In genomic region chr7:130286881-130287280, GRCh38 we compare ENCODE assay signal across 29 cellular contexts. TPM values are rescaled to one million over a fixed set of nuclear protein-coding genes. Genes with fewer than 3 reads are reported as not detected.
DNase-seq lines count a peak whose midpoint lies in the region; ATAC-seq, FAIRE-seq and TF ChIP-seq lines count a peak whose summit lies in the region.
"Had no signal": no experiment of that assay in that cellular context is flagged by ENCODE, and none has a peak within 500 bp of the region (broad histone marks: within the 10 kb centered on the region; RNA-seq: fewer than 3 reads in every experiment).

No MANE protein-coding gene starts in this region.

- POLR2A ChIA-PET in PC-3 (lab: Charles Lee; ENCODE audit: unreplicated experiment): no interaction called here

- H3F3A ChIP-seq in GM23338 (replicated peaks; ENCODE audit: low read depth) (no peaks in the 10 kb centered on the region), PC-3 (ENCODE audit: low read length, unreplicated experiment) (no peaks in the 10 kb centered on the region)

- H3K79me2 ChIP-seq in GM23338 (replicated peaks; ENCODE audit: insufficient read depth) (no peaks in the 10 kb centered on the region), PC-3 (ENCODE audit: low read length) (no peaks in the 10 kb centered on the region)
- H3K79me2 ChIP-seq: hepatocyte, parathyroid adenoma had no signal

- H3K9ac ChIP-seq in PC-3 (ENCODE audit: low read length): no peak overlapping the region
- H3K9ac ChIP-seq: BLaER1 treated with 17β-estradiol and CSF1 and Interleukin-3, amounts not matched to agents 10 nM and 100 nM; parathyroid adenoma had no signal

- peaks cover 10% of the 10 kb centered on the region for H3K9me2 ChIP-seq in GM23338 (ENCODE audit: insufficient read depth)
- no peaks in the 10 kb centered on the region for H3K9me2 ChIP-seq in PC-3 (replicated peaks; ENCODE audit: low read length)

- H3K4me1 Mint-ChIP-seq in GM23338: no peaks in the 10 kb centered on the region; the same call in 2 of the 3 replicates
- H3K4me1 Mint-ChIP-seq: immature natural killer cell had no signal

- H3K36me3 Mint-ChIP-seq in GM23338 (ENCODE audit: low read depth): no peaks in the 10 kb centered on the region; the same call in 2 of the 3 replicates

- H2AFZ ChIP-seq in GM23338 (0 out of 2 replicates have a peak overlapping the region, but pooled peaks have one; percentile 28), PC-3 (ENCODE audit: low read length) (no peak overlapping the region)
- H2AFZ ChIP-seq: hepatocyte, parathyroid adenoma had no signal

- no peak overlapping the region for H3K4me2 ChIP-seq in GM23338
- H3K4me2 ChIP-seq in PC-3 (ENCODE audit: low read length): no peak overlapping the region
- H3K4me2 ChIP-seq: BLaER1 treated with 17β-estradiol and CSF1 and Interleukin-3, amounts not matched to agents 10 nM and 100 nM; hepatocyte had no signal

- H3K27me3 ChIP-seq in GM23338 (ENCODE audit: insufficient read depth): no peaks in the 10 kb centered on the region
- H3K27me3 ChIP-seq in PC-3 (ENCODE audit: low read length): no peaks in the 10 kb centered on the region
- no peaks in the 10 kb centered on the region for H3K27me3 ChIP-seq in bronchial epithelial cell (ENCODE audit: control insufficient read depth, insufficient read depth, low read length)
- H3K27me3 ChIP-seq: ascending aorta; BLaER1 treated with 17β-estradiol and CSF1 and Interleukin-3, amounts not matched to agents 10 nM and 100 nM; esophagus muscularis mucosa; hepatocyte; thyroid gland had no signal

- no peak overlapping the region for H3K4me3 Mint-ChIP-seq in GM23338
- H3K4me3 Mint-ChIP-seq: activated naive CD8-positive, alpha-beta T cell; IgD-negative memory B cell; immature natural killer cell; nephron progenitor cell; stimulated activated naive CD8-positive, alpha-beta T cell treated with anti-CD3 and anti-CD28 coated beads, Interleukin-15, Interleukin-2, amounts not matched to agents 100 ng/mL and 50 ng/mL, for 24 hours had no signal

- H4K20me1 ChIP-seq in GM23338 (replicated peaks; ENCODE audit: insufficient read depth) (no peaks in the 10 kb centered on the region), PC-3 (ENCODE audit: low read length) (no peaks in the 10 kb centered on the region)
- H4K20me1 ChIP-seq: BLaER1 treated with 17β-estradiol and CSF1 and Interleukin-3, amounts not matched to agents 10 nM and 100 nM had no signal

- FAIRE-seq in bronchial epithelial cell (lab: Jason Lieb, UNC): no peak
- FAIRE-seq: colon, frontal cortex had no signal

- DNase-seq in GM23338 (ENCODE audit: low spot score) (no peak), PC-3 (peak; percentile 19), bronchial epithelial cell (ENCODE audit: low read depth) (peak; percentile 40), myocyte (ENCODE audit: low read depth) (peak; percentile 75), COR-L47 (lab: John Stamatoyannopoulos, UW) (no peak)
- DNase-seq: Calu3; effector memory CD4-positive, alpha-beta T cell; immature natural killer cell; left ventricle myocardium inferior; MM.1S; NCI-H1436; NCI-H526; nephron progenitor cell; T-helper 9 cell; thyroid gland had no signal

- no peaks in the 10 kb centered on the region for H3K9me3 ChIP-seq in PC-3 (ENCODE audit: low read length)
- H3K9me3 ChIP-seq: ascending aorta; BLaER1 treated with 17β-estradiol and CSF1 and Interleukin-3, amounts not matched to agents 10 nM and 100 nM; esophagus muscularis mucosa; left ventricle myocardium inferior; thyroid gland had no signal

- TF ChIP-seq CTCF in GM23338 (conservative IDR thresholded peaks at IDR 0.05; ENCODE audit: low read depth in 2 of 2) (no peak), PC-3 (conservative IDR thresholded peaks at IDR 0.05; ENCODE audit: low read depth, low read length) (no peak), bronchial epithelial cell (IDR thresholded peaks at IDR 0.05; ENCODE audit: insufficient read depth, low read length, severe bottlenecking) (no peak)

- no peak overlapping the region for H3K27ac ChIP-seq in GM23338 (ENCODE audit: low read depth)
- H3K27ac ChIP-seq in PC-3 (ENCODE audit: low read length): no peak overlapping the region
- H3K27ac ChIP-seq: ascending aorta; BLaER1 treated with 17β-estradiol and CSF1 and Interleukin-3, amounts not matched to agents 10 nM and 100 nM; esophagus muscularis mucosa; hepatocyte; left ventricle myocardium inferior; parathyroid adenoma; thyroid gland had no signal

- no TSS peak for BruUV-seq in PC-3 (replicated peaks; lab: Mats Ljungman, UMichigan)

- H3K27me3 Mint-ChIP-seq in GM23338 (ENCODE audit: insufficient read depth, low read depth, poor library complexity): peaks cover 7% of the 10 kb centered on the region
- H3K27me3 Mint-ChIP-seq: activated naive CD8-positive, alpha-beta T cell; stimulated activated naive CD8-positive, alpha-beta T cell treated with anti-CD3 and anti-CD28 coated beads, Interleukin-15, Interleukin-2, amounts not matched to agents 100 ng/mL and 50 ng/mL, for 24 hours had no signal

- H3K4me3 ChIP-seq in GM23338: no peak overlapping the region
- no peak overlapping the region for H3K4me3 ChIP-seq in PC-3 (ENCODE audit: low read length)
- H3K4me3 ChIP-seq in bronchial epithelial cell (ENCODE audit: low read depth, low read length): no peak overlapping the region
- H3K4me3 ChIP-seq: ascending aorta; BLaER1 treated with 17β-estradiol and CSF1 and Interleukin-3, amounts not matched to agents 10 nM and 100 nM; esophagus muscularis mucosa; hepatocyte; left ventricle myocardium inferior; thyroid gland had no signal

- ATAC-seq in GM23338 (no peak), PC-3 (no peak), HG02870 (IDR thresholded peaks at IDR 0.05; ENCODE audit: unreplicated experiment) (no peak), GM21619 (IDR thresholded peaks at IDR 0.05; ENCODE audit: unreplicated experiment) (no peak), HG02981 (IDR thresholded peaks at IDR 0.05; ENCODE audit: unreplicated experiment) (no peak)
- ATAC-seq: sciatic nerve had no signal

- no peak overlapping the region for H3K27ac Mint-ChIP-seq in GM23338
- H3K27ac Mint-ChIP-seq: activated naive CD8-positive, alpha-beta T cell; IgD-negative memory B cell; immature natural killer cell; stimulated activated naive CD8-positive, alpha-beta T cell treated with anti-CD3 and anti-CD28 coated beads, Interleukin-15, Interleukin-2, amounts not matched to agents 100 ng/mL and 50 ng/mL, for 24 hours had no signal

- intact Hi-C loops in PC-3 (cut with micrococcal nuclease): no loop called here

- H3K4me1 ChIP-seq in GM23338 (ENCODE audit: insufficient read depth) (no peaks in the 10 kb centered on the region), PC-3 (ENCODE audit: insufficient read depth, low read length) (peaks cover 24% of the 10 kb centered on the region)
- H3K4me1 ChIP-seq: esophagus muscularis mucosa, left ventricle myocardium inferior, parathyroid adenoma, thyroid gland had no signal

- no peaks in the 10 kb centered on the region; the same call in 2 of the 3 replicates for H3K9me3 Mint-ChIP-seq in GM23338
- H3K9me3 Mint-ChIP-seq: IgD-negative memory B cell; stimulated activated naive CD8-positive, alpha-beta T cell treated with anti-CD3 and anti-CD28 coated beads, Interleukin-15, Interleukin-2, amounts not matched to agents 100 ng/mL and 50 ng/mL, for 24 hours had no signal

- no peaks in the 10 kb centered on the region for H3K36me3 ChIP-seq in GM23338 (ENCODE audit: insufficient read depth)
- H3K36me3 ChIP-seq in PC-3 (ENCODE audit: low read depth, low read length): no peaks in the 10 kb centered on the region
- H3K36me3 ChIP-seq in bronchial epithelial cell (ENCODE audit: control insufficient read depth, insufficient read depth, low read length): no peaks in the 10 kb centered on the region
- H3K36me3 ChIP-seq: ascending aorta; BLaER1 treated with 17β-estradiol and CSF1 and Interleukin-3, amounts not matched to agents 10 nM and 100 nM; esophagus muscularis mucosa; left ventricle myocardium inferior; thyroid gland had no signal

- CTCF ChIA-PET in PC-3 (lab: Charles Lee): interaction anchor here (0.7 kb wide), 1 partner anchor 76 kb away, joined by 3 read pairs; no protein-coding TSS in a partner anchor

TF ChIP-seq in GM23338, 12 proteins besides CTCF, POLR2A, EP300 and RAD21 (continues in another document):
- no peak for TF ChIP-seq STAT1 (IDR thresholded peaks at IDR 0.05; ENCODE audit: unreplicated experiment)
- TF ChIP-seq ETS1 (IDR thresholded peaks at IDR 0.05): no peak
- TF ChIP-seq CREB1 (CRISPR knock-in tag; IDR thresholded peaks at IDR 0.05; ENCODE audit: low read depth): no peak
- TF ChIP-seq ZNF331 (CRISPR knock-in tag; IDR thresholded peaks at IDR 0.05; ENCODE audit: low read depth): no peak
- TF ChIP-seq JUNB (IDR thresholded peaks at IDR 0.05; ENCODE audit: unreplicated experiment): no peak

RNA-seq across cellular contexts. Expression of gene CPA4, which starts 6.1 kb away (rescaled TPM):
- total RNA-seq in GM23338 (2014; rRNA removed; shearing (Covaris generic)): not detected in 2 replicates
- not detected in 2 replicates for polyA plus RNA-seq in GM23338 (2016; fragmentation: Nextera tagmentation; extraction: Ambion mirVana)
- total RNA-seq in PC-3 (2014; rRNA removed): 10.1 and 22.1 TPM in 2 replicates
- total RNA-seq in bronchial epithelial cell: 5.3 and 5.6 TPM in 2 replicates
- 4.0 and 5.7 TPM in 2 replicates for total RNA-seq in myocyte
- 35.5 TPM for polyA plus RNA-seq in myocyte (2012)
- total RNA-seq: ascending aorta, Calu3, esophagus muscularis mucosa, left ventricle myocardium inferior, thyroid gland had no signal
- polyA plus RNA-seq: IgD-negative memory B cell, immature natural killer cell had no signal

RNA-seq across cellular contexts. Expression of gene CPA2, which starts 20.2 kb away (rescaled TPM):
- total RNA-seq in GM23338 (2014; rRNA removed; shearing (Covaris generic)): not detected in 2 replicates
- not detected in 2 replicates for polyA plus RNA-seq in GM23338 (2016; fragmentation: Nextera tagmentation; extraction: Ambion mirVana)
- not detected in 2 replicates for total RNA-seq in PC-3 (2014; rRNA removed)
- total RNA-seq in bronchial epithelial cell: not detected in 2 replicates
- not detected in 2 replicates for total RNA-seq in myocyte
- not detected for polyA plus RNA-seq in myocyte (2012)
- total RNA-seq: ascending aorta, Calu3, esophagus muscularis mucosa, frontal cortex, left ventricle myocardium inferior, thyroid gland had no signal
- polyA plus RNA-seq: IgD-negative memory B cell, immature natural killer cell had no signal

RNA-seq across cellular contexts. Expression of gene CPA5, which starts 57.7 kb away (rescaled TPM):
- not detected in 2 replicates for total RNA-seq in GM23338 (2014; rRNA removed; shearing (Covaris generic))
- not detected in 2 replicates for polyA plus RNA-seq in GM23338 (2016; fragmentation: Nextera tagmentation; extraction: Ambion mirVana)
- 1.3 TPM in 1 of 2 replicates, not detected in the other for total RNA-seq in PC-3 (2014; rRNA removed)
- total RNA-seq in bronchial epithelial cell: 0.13 TPM in 1 of 2 replicates, not detected in the other
- total RNA-seq in myocyte: 0.16 and 0.21 TPM in 2 replicates
- polyA plus RNA-seq in myocyte (2012): 1.8 TPM
- total RNA-seq: ascending aorta, Calu3, esophagus muscularis mucosa, frontal cortex, hepatocyte, left ventricle myocardium inferior, sciatic nerve, thyroid gland had no signal
- polyA plus RNA-seq: IgD-negative memory B cell, immature natural killer cell had no signal

Comparison
In these comparisons a context has a peak if more than half of its experiments do, and no peak if none do; other contexts are left out.
1. DNase-seq: peak in PC-3 (single experiment), bronchial epithelial cell (single experiment) and myocyte (single experiment); none in GM23338 (single experiment) and COR-L47 (single experiment).